18 cellular contexts compared by ENCODE assay signal in genomic region chr12:1256991-1257390, GRCh38.
DNase-seq lines count a peak whose midpoint lies in the region; ATAC-seq, FAIRE-seq and TF ChIP-seq lines count a peak whose summit lies in the region.
"Had no signal": no experiment of that assay in that cellular context is flagged by ENCODE, and none has a peak within 500 bp of the region (broad histone marks: within the 10 kb centered on the region; RNA-seq: fewer than 3 reads in every experiment).

No MANE protein-coding gene starts in this region.

- H3K27me3 ChIP-seq in GM23338 (ENCODE audit: insufficient read depth): no peaks in the 10 kb centered on the region
- no peaks in the 10 kb centered on the region for H3K27me3 ChIP-seq in neuronal stem cell (ENCODE audit: control insufficient read depth in 3 of 3, insufficient read depth in 3 of 3, low read depth in 1 of 3, low read length in 3 of 3)
- no peaks in the 10 kb centered on the region for H3K27me3 ChIP-seq in mesendoderm (ENCODE audit: insufficient read depth, low read length, poor library complexity)
- H3K27me3 ChIP-seq: BLaER1 had no signal

- H3K9me2 ChIP-seq in GM23338 (ENCODE audit: insufficient read depth): no peaks in the 10 kb centered on the region

- no peak overlapping the region for H3K56ac ChIP-seq in mesendoderm (ENCODE audit: low read length)

- no peak overlapping the region for H4K5ac ChIP-seq in mesendoderm (ENCODE audit: low read length)

- no peaks in the 10 kb centered on the region; the same call in 2 of the 3 replicates for H3K9me3 Mint-ChIP-seq in GM23338
- H3K9me3 Mint-ChIP-seq: CD8-positive, alpha-beta T cell had no signal

- no peak for TF ChIP-seq EP300 in A549 (IDR thresholded peaks at IDR 0.05)

- POLR2A ChIA-PET in A549 (lab: Yijun Ruan, JAX): no interaction called here

- peak overlapping the region; percentile 19 for H3K18ac ChIP-seq in neuronal stem cell (ENCODE audit: low read length)
- H3K18ac ChIP-seq in mesendoderm (ENCODE audit: low read length): no peak overlapping the region

- H3K4me3 ChIP-seq in A549 (no peak overlapping the region), GM23338 (no peak overlapping the region), neuronal stem cell (ENCODE audit: low read length in 2 of 2) (no peak overlapping the region), mesendoderm (ENCODE audit: low read length) (no peak overlapping the region)
- H3K4me3 ChIP-seq: BLaER1 had no signal

- H3K4me1 Mint-ChIP-seq in GM23338: no peaks in the 10 kb centered on the region

- H2BK5ac ChIP-seq in neuronal stem cell (ENCODE audit: low read length) (no peak overlapping the region), mesendoderm (ENCODE audit: low read length) (no peak overlapping the region)

- H3K23ac ChIP-seq in neuronal stem cell (ENCODE audit: low read depth, low read length, poor library complexity): no peak overlapping the region
- H3K23ac ChIP-seq in mesendoderm (ENCODE audit: low read length): no peak overlapping the region

- H3K4ac ChIP-seq in neuronal stem cell (ENCODE audit: low read length): no peak overlapping the region
- H3K4ac ChIP-seq in mesendoderm (ENCODE audit: low read depth, low read length): no peak overlapping the region

- H3K27ac Mint-ChIP-seq in GM23338: peak overlapping the region; percentile 75; the same call in 1 of the 2 replicates
- H3K27ac Mint-ChIP-seq: B cell; CD4-positive, CD25-positive, alpha-beta regulatory T cell; CD8-positive, alpha-beta T cell had no signal

- H2BK12ac ChIP-seq in neuronal stem cell (ENCODE audit: low read length): no peak overlapping the region

- DNase-seq in A549 (ENCODE audit: low read depth in 1 of 2, low spot score in 1 of 2) (no peak), GM23338 (ENCODE audit: low spot score) (no peak), neuronal stem cell (ENCODE audit: low spot score) (no peak), NAMALWA (ENCODE audit: low spot score) (no peak), mesendoderm (no peak), HTR-8/SVneo (ENCODE audit: insufficient read length, low spot score) (no peak)
- DNase-seq: Caco-2; CD4-positive, CD25-positive, alpha-beta regulatory T cell; CD8-positive, alpha-beta T cell; DMS153; DND-41; H7 had no signal

- H2BK15ac ChIP-seq in neuronal stem cell (ENCODE audit: low read length) (no peak overlapping the region), mesendoderm (replicated peaks; ENCODE audit: low read depth) (no peak overlapping the region)

- H3K14ac ChIP-seq in neuronal stem cell (ENCODE audit: low read length): no peak overlapping the region

- 0 out of 2 replicates have a peak, but pooled peaks cover 3% of the 10 kb centered on the region for H4K20me1 ChIP-seq in GM23338 (replicated peaks; ENCODE audit: insufficient read depth)
- H4K20me1 ChIP-seq: BLaER1 had no signal

- H3K36me3 ChIP-seq in GM23338 (ENCODE audit: insufficient read depth) (no peaks in the 10 kb centered on the region), neuronal stem cell (replicated peaks in 1 of 2; ENCODE audit: control insufficient read depth in 2 of 2, insufficient read depth in 2 of 2, low read length in 2 of 2) (no peaks in the 10 kb centered on the region), mesendoderm (ENCODE audit: control insufficient read depth, insufficient read depth, low read length) (no peaks in the 10 kb centered on the region)

- no peak for TF ChIP-seq RAD21 in A549 (conservative IDR thresholded peaks at IDR 0.05 in 1 of 2, IDR thresholded peaks at IDR 0.05 in 1 of 2)

- H3K4me1 ChIP-seq in A549 (no peaks in the 10 kb centered on the region), GM23338 (ENCODE audit: insufficient read depth) (no peaks in the 10 kb centered on the region), neuronal stem cell (ENCODE audit: control insufficient read depth in 2 of 2, insufficient read depth in 1 of 2, low read depth in 1 of 2, low read length in 2 of 2) (peaks cover 0 to 3% of the 10 kb centered on the region in 2 donors), mesendoderm (ENCODE audit: control insufficient read depth, low read depth, low read length) (no peaks in the 10 kb centered on the region)
- H3K4me1 ChIP-seq: BLaER1, Caco-2 had no signal

- no peaks in the 10 kb centered on the region for H3K36me3 Mint-ChIP-seq in GM23338 (ENCODE audit: low read depth)

- FAIRE-seq in A549 (lab: Jason Lieb, UNC) (no peak), HTR-8/SVneo (lab: Jason Lieb, UNC) (no peak)
- FAIRE-seq: GM12892, H1 had no signal

- 0 out of 2 replicates have a peak, but pooled peaks have one; percentile 6 for TF ChIP-seq POLR2A in A549 (IDR thresholded peaks at IDR 0.05; ENCODE audit: low read length)

- no peak for TF ChIP-seq CTCF in A549 (IDR thresholded peaks at IDR 0.05)
- no peak for TF ChIP-seq CTCF in GM23338 (conservative IDR thresholded peaks at IDR 0.05; ENCODE audit: low read depth in 2 of 2)

- CTCF ChIA-PET in A549 (lab: Yijun Ruan, JAX): no interaction called here

- no peaks in the 10 kb centered on the region for H3K79me2 ChIP-seq in GM23338 (replicated peaks; ENCODE audit: insufficient read depth)
- no peaks in the 10 kb centered on the region for H3K79me2 ChIP-seq in mesendoderm (ENCODE audit: control insufficient read depth, insufficient read depth, low read length)

- no peak overlapping the region for H4K91ac ChIP-seq in neuronal stem cell (ENCODE audit: low read depth, low read length, poor library complexity)

- H3K4me3 Mint-ChIP-seq in GM23338: no peak overlapping the region
- H3K4me3 Mint-ChIP-seq: B cell; CD4-positive, CD25-positive, alpha-beta regulatory T cell; CD8-positive, alpha-beta T cell had no signal

- H3K9me3 ChIP-seq in A549 (no peaks in the 10 kb centered on the region), neuronal stem cell (replicated peaks in 1 of 2; ENCODE audit: control insufficient read depth in 2 of 2, insufficient read depth in 1 of 2, low read depth in 1 of 2, low read length in 2 of 2) (no peaks in the 10 kb centered on the region)
- H3K9me3 ChIP-seq: BLaER1, Caco-2 had no signal

- no peak overlapping the region for H2BK120ac ChIP-seq in neuronal stem cell (ENCODE audit: low read depth, low read length)
- H2BK120ac ChIP-seq in mesendoderm (ENCODE audit: low read depth, low read length): no peak overlapping the region

- H2AK5ac ChIP-seq in neuronal stem cell (ENCODE audit: low read depth, low read length) (no peak overlapping the region), mesendoderm (ENCODE audit: low read length) (no peak overlapping the region)

- H3F3A ChIP-seq in GM23338 (replicated peaks; ENCODE audit: low read depth): no peaks in the 10 kb centered on the region

- peaks cover 6% of the 10 kb centered on the region for H3K27me3 Mint-ChIP-seq in GM23338 (ENCODE audit: insufficient read depth, low read depth, poor library complexity)
- H3K27me3 Mint-ChIP-seq: B cell; CD4-positive, CD25-positive, alpha-beta regulatory T cell had no signal

- 95% methylated on average over 7 of the region's 7 CpGs for WGBS in A549 (ENCODE audit: missing lambda C conversion rate)
- no CpG with 5 or more reads among the region's 7 CpGs for WGBS in neuronal stem cell (ENCODE audit: extremely low coverage in 2 of 2, insufficient read length in 2 of 2, insufficient replicate concordance in 1 of 2), 2 donors
- WGBS in mesendoderm (ENCODE audit: extremely low coverage, insufficient coverage, low lambda C conversion rate): no CpG with 5 or more reads among the region's 7 CpGs

- H3K27ac ChIP-seq in A549 (no peak overlapping the region), GM23338 (ENCODE audit: low read depth) (no peak overlapping the region), neuronal stem cell (replicated peaks; ENCODE audit: low read length) (no peak overlapping the region), mesendoderm (ENCODE audit: low read depth, low read length) (no peak overlapping the region)
- H3K27ac ChIP-seq: BLaER1, C4-2B had no signal

- H4K8ac ChIP-seq in neuronal stem cell (ENCODE audit: low read depth, low read length) (no peak overlapping the region), mesendoderm (ENCODE audit: low read depth, low read length) (no peak overlapping the region)

- no peak overlapping the region for H3K4me2 ChIP-seq in A549
- H3K4me2 ChIP-seq in GM23338: no peak overlapping the region
- H3K4me2 ChIP-seq in neuronal stem cell (ENCODE audit: insufficient read depth, low read length, poor library complexity, severe bottlenecking): no peak overlapping the region
- no peak overlapping the region for H3K4me2 ChIP-seq in mesendoderm (ENCODE audit: low read length)
- H3K4me2 ChIP-seq: BLaER1 had no signal

- H3K9ac ChIP-seq in neuronal stem cell (ENCODE audit: low read depth, low read length, poor library complexity): no peak overlapping the region
- H3K9ac ChIP-seq in mesendoderm (ENCODE audit: low read length): no peak overlapping the region
- H3K9ac ChIP-seq: BLaER1 had no signal

- ATAC-seq in A549 (no peak), GM23338 (no peak)
- ATAC-seq: CD8-positive, alpha-beta T cell; HCT116 had no signal

- H2AFZ ChIP-seq in GM23338 (no peak overlapping the region), neuronal stem cell (ENCODE audit: low read length) (no peak overlapping the region)

- no peaks in the 10 kb centered on the region for H3K79me1 ChIP-seq in neuronal stem cell (ENCODE audit: low read depth, low read length)
- H3K79me1 ChIP-seq in mesendoderm (ENCODE audit: low read length): no peaks in the 10 kb centered on the region

TF ChIP-seq in A549, 52 proteins besides CTCF, POLR2A, EP300 and RAD21:
- no peak for TF ChIP-seq CHD2 (IDR thresholded peaks at IDR 0.05; ENCODE audit: low read length, partially characterized antibody)
- TF ChIP-seq HOXA7 (CRISPR knock-in tag; IDR thresholded peaks at IDR 0.05): no peak
- TF ChIP-seq CBX2 (IDR thresholded peaks at IDR 0.05; ENCODE audit: borderline replicate concordance, low read depth): no peak
- TF ChIP-seq SMC3 (IDR thresholded peaks at IDR 0.05): no peak
- no peak for TF ChIP-seq MAFK (IDR thresholded peaks at IDR 0.05; ENCODE audit: partially characterized antibody)
- no peak for TF ChIP-seq JUNB (IDR thresholded peaks at IDR 0.05)
- TF ChIP-seq HOXB13 (CRISPR knock-in tag; IDR thresholded peaks at IDR 0.05; ENCODE audit: low read depth): no peak
- TF ChIP-seq EHF (CRISPR knock-in tag; IDR thresholded peaks at IDR 0.05): no peak
